In genomic region chr9:37531699-37532098, GRCh38 we compare ENCODE assay signal across 11 cellular contexts. TPM values are rescaled to one million over a fixed set of nuclear protein-coding genes. Genes with fewer than 3 reads are reported as not detected.
A peak's percentile ranks its signal among the peaks of the same experiment; 100 is the strongest.
DNase-seq lines count a peak whose midpoint lies in the region; ATAC-seq and TF ChIP-seq lines count a peak whose summit lies in the region.
"Had no signal": no experiment of that assay in that cellular context is flagged by ENCODE, and none has a peak within 500 bp of the region (broad histone marks: within the 10 kb centered on the region; RNA-seq: fewer than 3 reads in every experiment).

No MANE protein-coding gene starts in this region.

- ATAC-seq in GM18511 (IDR thresholded peaks at IDR 0.05; ENCODE audit: unreplicated experiment) (peak; percentile 41), GM23338 (no peak), GM18517 (IDR thresholded peaks at IDR 0.05; ENCODE audit: unreplicated experiment) (no peak)

- H3K4me2 ChIP-seq in GM23338 = no peak overlapping the region
- H3K4me2 ChIP-seq: SK-N-SH had no signal

- intact Hi-C loops in ovary (cut with DNase I) = no loop called here

- H3K4me1 ChIP-seq in GM23338 (ENCODE audit: insufficient read depth) = no peaks in the 10 kb centered on the region
- H3K4me1 ChIP-seq in muscle layer of duodenum (ENCODE audit: control insufficient read depth in 1 of 2, insufficient read depth in 2 of 2, low read length in 2 of 2) = no peaks in the 10 kb centered on the region
- no peaks in the 10 kb centered on the region for H3K4me1 ChIP-seq in ovary (ENCODE audit: insufficient read depth)

- no peak for TF ChIP-seq CTCF in GM23338 (conservative IDR thresholded peaks at IDR 0.05; ENCODE audit: low read depth in 2 of 2)
- TF ChIP-seq CTCF in ovary (IDR thresholded peaks at IDR 0.05) = no peak

- H3K79me2 ChIP-seq in GM23338 (replicated peaks; ENCODE audit: insufficient read depth) = no peaks in the 10 kb centered on the region

- H3K36me3 ChIP-seq in GM23338 (ENCODE audit: insufficient read depth) (no peaks in the 10 kb centered on the region), muscle layer of duodenum (ENCODE audit: control insufficient read depth in 1 of 2, insufficient read depth in 2 of 2, low read length in 2 of 2) (peaks cover 28 to 41% of the 10 kb centered on the region in 2 donors), ovary (no peaks in the 10 kb centered on the region)

- peaks cover 8% of the 10 kb centered on the region; the same call in 2 of the 3 replicates for H3K36me3 Mint-ChIP-seq in GM23338 (ENCODE audit: low read depth)

- TF ChIP-seq POLR2A in ovary (IDR thresholded peaks at IDR 0.05) = no peak

- H3K27ac ChIP-seq in GM23338 (ENCODE audit: low read depth) (0 out of 2 replicates have a peak overlapping the region, but pooled peaks have one; percentile 26), muscle layer of duodenum (ENCODE audit: low read length) (peak overlapping the region; percentile 27), ovary (no peak overlapping the region)

- H3K9me2 ChIP-seq in GM23338 (ENCODE audit: insufficient read depth) = no peaks in the 10 kb centered on the region
- H3K9me2 ChIP-seq: SK-N-SH had no signal

- no peaks in the 10 kb centered on the region for H3K27me3 ChIP-seq in GM23338 (ENCODE audit: insufficient read depth)
- H3K27me3 ChIP-seq in muscle layer of duodenum (ENCODE audit: low read depth, low read length) = no peaks in the 10 kb centered on the region
- no peaks in the 10 kb centered on the region for H3K27me3 ChIP-seq in ovary

- H3F3A ChIP-seq in GM23338 (replicated peaks; ENCODE audit: low read depth) = no peaks in the 10 kb centered on the region

- H3K27ac Mint-ChIP-seq in GM23338 = no peak overlapping the region
- H3K27ac Mint-ChIP-seq: activated naive CD8-positive, alpha-beta T cell had no signal

- WGBS in ovary, 3 donors = 95 to 96% (median 96%) methylated on average over 13 of the region's 13 CpGs

- no peaks in the 10 kb centered on the region for H3K9me3 Mint-ChIP-seq in GM23338

- no peak overlapping the region for H2AFZ ChIP-seq in GM23338

- H4K20me1 ChIP-seq in GM23338 (replicated peaks; ENCODE audit: insufficient read depth) = no peaks in the 10 kb centered on the region; the same call in 1 of the 2 replicates

- H3K9me3 ChIP-seq in muscle layer of duodenum (ENCODE audit: control insufficient read depth in 1 of 2, low read length in 2 of 2) (no peaks in the 10 kb centered on the region), ovary (no peaks in the 10 kb centered on the region)
- H3K9me3 ChIP-seq: SK-N-SH had no signal

- no peak for TF ChIP-seq EP300 in ovary (IDR thresholded peaks at IDR 0.05)

- no peak overlapping the region for H3K4me3 ChIP-seq in GM23338
- H3K4me3 ChIP-seq in muscle layer of duodenum (ENCODE audit: low read depth in 1 of 2, low read length in 2 of 2) = no peak overlapping the region
- H3K4me3 ChIP-seq in ovary = no peak overlapping the region

- no peak for DNase-seq in GM23338 (ENCODE audit: low spot score)
- peak; percentile 33 for DNase-seq in T-helper 22 cell (ENCODE audit: low read depth)
- no peak for DNase-seq in NCI-H82 (lab: John Stamatoyannopoulos, UW)
- DNase-seq in HCEC 1CT = no peak
- no peak for DNase-seq in ovary
- DNase-seq: NCI-H226, SK-N-SH had no signal

- no peaks in the 10 kb centered on the region for H3K4me1 Mint-ChIP-seq in GM23338

- no peaks in the 10 kb centered on the region for H3K27me3 Mint-ChIP-seq in GM23338 (ENCODE audit: insufficient read depth, low read depth, poor library complexity)
- H3K27me3 Mint-ChIP-seq: activated naive CD8-positive, alpha-beta T cell had no signal

- no peak overlapping the region for H3K4me3 Mint-ChIP-seq in GM23338
- H3K4me3 Mint-ChIP-seq: activated naive CD8-positive, alpha-beta T cell had no signal

TF ChIP-seq in GM23338, 12 proteins besides CTCF, POLR2A, EP300 and RAD21:
- no peak for TF ChIP-seq NANOG (IDR thresholded peaks at IDR 0.05; ENCODE audit: borderline replicate concordance)
- TF ChIP-seq EZH2phosphoT487 (IDR thresholded peaks at IDR 0.05; ENCODE audit: unreplicated experiment) = no peak
- no peak for TF ChIP-seq STAT1 (IDR thresholded peaks at IDR 0.05; ENCODE audit: unreplicated experiment)
- TF ChIP-seq EZH2 (IDR thresholded peaks at IDR 0.05; ENCODE audit: low read depth, unreplicated experiment) = no peak
- TF ChIP-seq CREB1 (CRISPR knock-in tag; IDR thresholded peaks at IDR 0.05; ENCODE audit: low read depth) = no peak
- no peak for TF ChIP-seq POLR2AphosphoS5 (IDR thresholded peaks at IDR 0.05; ENCODE audit: low read depth)

RNA-seq across cellular contexts. Expression of gene FBXO10, which starts 44.5 kb away (rescaled TPM):
- 11.5 and 13.4 TPM in 2 replicates for total RNA-seq in GM23338 (2014; rRNA removed; shearing (Covaris generic))
- 3.4 TPM in 2 replicates for polyA plus RNA-seq in GM23338 (2016; fragmentation: Nextera tagmentation; extraction: Ambion mirVana)
- total RNA-seq in ovary = 1 to 10 TPM; 3.0 to 7.2 (median 4.7) TPM
- polyA plus RNA-seq in ovary = 1 to 10 TPM; 3.2 to 6.7 TPM

RNA-seq across cellular contexts. Expression of gene POLR1E, which starts 46.0 kb away (rescaled TPM):
- 36.0 and 45.5 TPM in 2 replicates for total RNA-seq in GM23338 (2014; rRNA removed; shearing (Covaris generic))
- polyA plus RNA-seq in GM23338 (2016; fragmentation: Nextera tagmentation; extraction: Ambion mirVana) (15.4 and 19.2 TPM in 2 replicates), ovary (10 to 100 TPM; 41.8 to 48.9 TPM)
- total RNA-seq in ovary = 10 to 100 TPM; 26.3 to 45.8 (median 38.0) TPM

Comparison
In these comparisons a context has a peak if more than half of its experiments do, and no peak if none do; other contexts are left out.
1. H3K27ac ChIP-seq: peak in GM23338 (single experiment) and muscle layer of duodenum (single experiment); none in ovary (0 of 2).